9 cellular contexts compared by ENCODE assay signal in genomic region chr10:125535559-125535958, GRCh38.
"Had no signal": no experiment of that assay in that cellular context is flagged by ENCODE, and none has a peak within 500 bp of the region (broad histone marks: within the 10 kb centered on the region; RNA-seq: fewer than 3 reads in every experiment).

No MANE protein-coding gene starts in this region.

- DNase-seq: GM23248, GOT3, H9, HCEC 1CT, HFFc6, KBM-7 had no signal

- H3K36me3 Mint-ChIP-seq: IgD-negative memory B cell had no signal

- H3K4me3 ChIP-seq: GM23248 had no signal

- H3K27ac Mint-ChIP-seq: H9, HFFc6, IgD-negative memory B cell had no signal

- H3K9me3 Mint-ChIP-seq: H9, HFFc6 had no signal

- H3K4me3 Mint-ChIP-seq: H9, HFFc6, IgD-negative memory B cell had no signal

- H3K27ac ChIP-seq: GM23248, HL-60, KMS-11 had no signal

- H3K4me1 Mint-ChIP-seq: H9, IgD-negative memory B cell had no signal
